Comparison of ENCODE assay signal across 8 cellular contexts in genomic region chr12:46269429-46270241, GRCh38. TPM values are rescaled to one million over a fixed set of nuclear protein-coding genes. Genes with fewer than 3 reads are reported as not detected.
DNase-seq lines count a peak whose midpoint lies in the region; ATAC-seq and TF ChIP-seq lines count a peak whose summit lies in the region.

No MANE protein-coding gene starts in this region.

- ATAC-seq in GM18499 (IDR thresholded peaks at IDR 0.05; ENCODE audit: insufficient read depth, unreplicated experiment) (peak; percentile 20), HG02763 (IDR thresholded peaks at IDR 0.05; ENCODE audit: unreplicated experiment) (peak; percentile 10), gastrocnemius medialis (peak in 1 of 2 donors; percentile 8)

- H3K4me1 ChIP-seq in OCI-LY1 (ENCODE audit: insufficient read depth, low read length, severe bottlenecking), result peaks cover 45% of the 10 kb centered on the region
- H3K4me1 ChIP-seq in cardiac muscle cell (ENCODE audit: low read depth), result peaks cover 20% of the 10 kb centered on the region
- H3K4me1 ChIP-seq in gastrocnemius medialis, result peaks cover 7 to 13% of the 10 kb centered on the region in 2 donors

- H3K27ac ChIP-seq in OCI-LY1 (ENCODE audit: low read depth, low read length, poor library complexity, severe bottlenecking) (peak overlapping the region; percentile 93), cardiac muscle cell (peak overlapping the region; percentile 92), gastrocnemius medialis (peak overlapping the region; percentile 91 to 98 (median 93))

- peak; percentile 32 to 53 for DNase-seq in activated T-helper 1 cell treated with anti-CD3 and anti-CD28 coated beads, Interleukin-2, amount 50 U/mL, for 16 hours (ENCODE audit: low read depth in 1 of 2, low spot score in 1 of 2)
- DNase-seq in cardiac muscle cell (ENCODE audit: low read depth in 1 of 2, low spot score in 1 of 2) (peak in 1 of 2 donors; percentile 59), gastrocnemius medialis (no peak), NCI-H510A treated with DMSO at 0.1 percent for 48 hours (lab: John Stamatoyannopoulos, UW) (no peak), NCI-H510A (lab: John Stamatoyannopoulos, UW) (no peak)

- no peak for TF ChIP-seq POLR2A in gastrocnemius medialis (IDR thresholded peaks at IDR 0.05)

- peaks cover 45% of the 10 kb centered on the region for H3K79me2 ChIP-seq in OCI-LY1 (ENCODE audit: insufficient read depth, low read length)

- in situ Hi-C loops in gastrocnemius medialis (cut with MboI; ENCODE audit: low sequenced_read_pairs in 4 of 4), result no loop called here

- TF ChIP-seq CTCF in OCI-LY1 (IDR thresholded peaks at IDR 0.05; ENCODE audit: low read length) (no peak), cardiac muscle cell (IDR thresholded peaks at IDR 0.05; ENCODE audit: low read depth, low read length) (no peak), gastrocnemius medialis (IDR thresholded peaks at IDR 0.05 in 4 of 5, conservative IDR thresholded peaks at IDR 0.05 in 1 of 5) (no peak)

- no peaks in the 10 kb centered on the region for H3K9me2 ChIP-seq in OCI-LY1 (ENCODE audit: low read depth, low read length)

- peak overlapping the region; percentile 87 for H3K4me2 ChIP-seq in OCI-LY1 (ENCODE audit: low read length)

- H3K9ac ChIP-seq in OCI-LY1 (ENCODE audit: low read length), result peak overlapping the region; percentile 99

- H3K27me3 ChIP-seq in OCI-LY1 (ENCODE audit: insufficient read depth, low read length), result no peaks in the 10 kb centered on the region
- no peaks in the 10 kb centered on the region for H3K27me3 ChIP-seq in cardiac muscle cell
- H3K27me3 ChIP-seq in gastrocnemius medialis, result no peaks in the 10 kb centered on the region

- intact Hi-C loops in gastrocnemius medialis (cut with DNase I; ENCODE audit: low total_unique reads), result loop anchor here (1.0 to 10.0 kb wide), 9 partner anchors 103 to 1885 kb away; partner anchors contain the start of genes ARID2, ASB8, SCAF11 and SLC38A2

- H3K9me3 ChIP-seq in OCI-LY1 (ENCODE audit: low read length) (no peaks in the 10 kb centered on the region), cardiac muscle cell (ENCODE audit: low read depth) (no peaks in the 10 kb centered on the region), gastrocnemius medialis (no peaks in the 10 kb centered on the region)

- H2AFZ ChIP-seq in OCI-LY1 (ENCODE audit: low read length), result no peak overlapping the region

- H3F3A ChIP-seq in OCI-LY1 (ENCODE audit: insufficient read depth, low read length), result no peaks in the 10 kb centered on the region

- H3K36me3 ChIP-seq in OCI-LY1 (ENCODE audit: insufficient read depth, low read length) (peaks cover 39% of the 10 kb centered on the region), cardiac muscle cell (no peaks in the 10 kb centered on the region), gastrocnemius medialis (no peaks in the 10 kb centered on the region)

- H4K20me1 ChIP-seq in OCI-LY1 (ENCODE audit: insufficient read depth, low read length), result no peaks in the 10 kb centered on the region

- H3K4me3 ChIP-seq in OCI-LY1 (ENCODE audit: low read depth, low read length, poor library complexity, severe bottlenecking) (peak overlapping the region; percentile 91), cardiac muscle cell (peak overlapping the region; percentile 72), gastrocnemius medialis (peak overlapping the region; percentile 62 to 78 (median 70))

RNA-seq across cellular contexts. Expression of gene SLC38A1, which starts 0.8 kb away (rescaled TPM):
- total RNA-seq in cardiac muscle cell (50.8 and 59.6 TPM in 2 replicates), gastrocnemius medialis (100 to 1,000 TPM; 237 to 472 (median 339) TPM)
- 54.3 and 62.2 TPM in 2 replicates for polyA plus RNA-seq in cardiac muscle cell

Comparison
In these comparisons a context has a peak if more than half of its experiments do, and no peak if none do; other contexts are left out.
1. DNase-seq: peak in activated T-helper 1 cell treated with anti-CD3 and anti-CD28 coated beads, Interleukin-2, amount 50 U/mL, for 16 hours (2 of 2); none in gastrocnemius medialis (0 of 2), NCI-H510A treated with DMSO at 0.1 percent for 48 hours (single experiment) and NCI-H510A (single experiment).
2. Peak in every context shown above with its lines, with median percentiles within 50 percentile points of each other: H3K27ac ChIP-seq and H3K4me3 ChIP-seq.